25 cellular contexts compared by ENCODE assay signal in genomic region chr9:1947438-1947837, GRCh38.
DNase-seq lines count a peak whose midpoint lies in the region; ATAC-seq, FAIRE-seq and TF ChIP-seq lines count a peak whose summit lies in the region.
"Had no signal": no experiment of that assay in that cellular context is flagged by ENCODE, and none has a peak within 500 bp of the region (broad histone marks: within the 10 kb centered on the region; RNA-seq: fewer than 3 reads in every experiment).

No MANE protein-coding gene starts in this region.

- no peak overlapping the region for H3K4me3 ChIP-seq in GM12878
- H3K4me3 ChIP-seq: A549; BLaER1 treated with 17β-estradiol and CSF1 and Interleukin-3, amounts not matched to agents 10 nM and 100 nM; GM23248 had no signal

- H3K4me1 Mint-ChIP-seq in activated CD8-positive, alpha-beta memory T cell treated with anti-CD3 and anti-CD28 coated beads, Interleukin-2, amount 10 ng/mL, durations not matched to agents 7 days and 5 days: no peaks in the 10 kb centered on the region
- H3K4me1 Mint-ChIP-seq: CD14-positive monocyte; CD8-positive, alpha-beta memory T cell had no signal

- CTCF ChIA-PET in GM12878 (lab: Yijun Ruan, JAX): interaction anchor here (0.7 to 1.5 kb wide), 5 partner anchors 11 to 220 kb away, joined by 3 to 4 read pairs (median 3); no protein-coding TSS in a partner anchor
- CTCF ChIA-PET in activated CD8-positive, alpha-beta memory T cell treated with anti-CD3 and anti-CD28 coated beads, Interleukin-2, amount 10 ng/mL, durations not matched to agents 7 days and 5 days (lab: Charles Lee): interaction anchor here (2.0 kb wide), 1 partner anchor 11 kb away, joined by 5 read pairs; no protein-coding TSS in a partner anchor

- no peaks in the 10 kb centered on the region for H3K4me1 ChIP-seq in GM12878 (ENCODE audit: control insufficient read depth, insufficient read depth, low read length)
- H3K4me1 ChIP-seq: A549; BE2C; BLaER1 treated with 17β-estradiol and CSF1 and Interleukin-3, amounts not matched to agents 10 nM and 100 nM had no signal

- SMC1A ChIA-PET in GM12878 (lab: Charles Lee; ENCODE audit: uncharacterized antibody, unreplicated experiment): interaction anchor here (1.0 to 3.0 kb wide), 8 partner anchors 11 to 268 kb away, joined by 3 to 17 read pairs (median 4); partner anchors contain the start of gene SMARCA2

- in situ Hi-C loops in GM12878 (cut with MboI): no loop called here

- peaks cover 2% of the 10 kb centered on the region; the same call in 1 of the 3 replicates for H3K9me3 ChIP-seq in GM12878 (replicated peaks; ENCODE audit: control insufficient read depth, insufficient read depth, low read length)
- H3K9me3 ChIP-seq: A549; BE2C; BLaER1 treated with 17β-estradiol and CSF1 and Interleukin-3, amounts not matched to agents 10 nM and 100 nM had no signal

- TF ChIP-seq RAD21 in GM12878 (IDR thresholded peaks at IDR 0.05; ENCODE audit: insufficient read depth, low read depth, low read length): no peak

- FAIRE-seq in GM12878 (lab: Jason Lieb, UNC) (no peak), islet of Langerhans (lab: Jason Lieb, UNC) (peak; percentile 61)
- FAIRE-seq: A549, D721Med, H1 had no signal

- POLR2A ChIA-PET in GM12878 (lab: Charles Lee): interaction anchor here (0.7 kb wide), 1 partner anchor 208 kb away, joined by 6 read pairs; no protein-coding TSS in a partner anchor

- no peaks in the 10 kb centered on the region for H3K79me2 ChIP-seq in GM12878 (ENCODE audit: control insufficient read depth, insufficient read depth, low read length)

- RAD21 ChIA-PET in GM12878 (lab: Charles Lee; ENCODE audit: unreplicated experiment): interaction anchor here (1.0 kb wide), 1 partner anchor 108 kb away, joined by 3 read pairs; no protein-coding TSS in a partner anchor

- no peak for TF ChIP-seq CTCF in GM12878 (IDR thresholded peaks at IDR 0.05 in 2 of 3, conservative IDR thresholded peaks at IDR 0.05 in 1 of 3; ENCODE audit: control insufficient read depth in 2 of 3, extremely low read depth in 1 of 3, insufficient read depth in 1 of 3, low read depth in 3 of 3, low read length in 3 of 3)

- peak; percentile 50 for ATAC-seq in GM18511 (IDR thresholded peaks at IDR 0.05; ENCODE audit: unreplicated experiment)
- ATAC-seq in GM12878: peak; percentile 42
- ATAC-seq in GM21526 (IDR thresholded peaks at IDR 0.05; ENCODE audit: low FRiP score, unreplicated experiment): no peak
- no peak for ATAC-seq in activated CD8-positive, alpha-beta memory T cell treated with anti-CD3 and anti-CD28 coated beads, Interleukin-2, amount 10 ng/mL, durations not matched to agents 7 days and 5 days
- ATAC-seq: A549, HCT116 had no signal

- TF ChIP-seq POLR2A in GM12878 (IDR thresholded peaks at IDR 0.05; ENCODE audit: low read depth, low read length): no peak

- no peaks in the 10 kb centered on the region for H3K9me3 Mint-ChIP-seq in activated CD8-positive, alpha-beta memory T cell treated with anti-CD3 and anti-CD28 coated beads, Interleukin-2, amount 10 ng/mL, durations not matched to agents 7 days and 5 days (ENCODE audit: low read depth)
- H3K9me3 Mint-ChIP-seq: CD14-positive monocyte; CD4-positive, alpha-beta T cell; CD8-positive, alpha-beta memory T cell; H9 had no signal

- H3K36me3 ChIP-seq in GM12878 (ENCODE audit: control insufficient read depth in 2 of 2, insufficient read depth in 2 of 2, low read length in 1 of 2): no peaks in the 10 kb centered on the region
- H3K36me3 ChIP-seq: BE2C; BLaER1 treated with 17β-estradiol and CSF1 and Interleukin-3, amounts not matched to agents 10 nM and 100 nM had no signal

- TF ChIP-seq EP300 in GM12878 (IDR thresholded peaks at IDR 0.05; ENCODE audit: borderline replicate concordance in 1 of 2, control insufficient read depth in 1 of 2, low read depth in 2 of 2, low read length in 2 of 2): no peak

- H3K27ac Mint-ChIP-seq in activated CD8-positive, alpha-beta memory T cell treated with anti-CD3 and anti-CD28 coated beads, Interleukin-2, amount 10 ng/mL, durations not matched to agents 7 days and 5 days: no peak overlapping the region
- H3K27ac Mint-ChIP-seq: CD4-positive, alpha-beta T cell; CD8-positive, alpha-beta memory T cell; H9 had no signal

- no peaks in the 10 kb centered on the region for H3K27me3 ChIP-seq in GM12878 (replicated peaks in 1 of 2; ENCODE audit: control insufficient read depth in 2 of 2, insufficient read depth in 2 of 2, low read length in 1 of 2)
- H3K27me3 ChIP-seq: BE2C; BLaER1 treated with 17β-estradiol and CSF1 and Interleukin-3, amounts not matched to agents 10 nM and 100 nM had no signal

- no peaks in the 10 kb centered on the region for H3K36me3 Mint-ChIP-seq in activated CD8-positive, alpha-beta memory T cell treated with anti-CD3 and anti-CD28 coated beads, Interleukin-2, amount 10 ng/mL, durations not matched to agents 7 days and 5 days
- H3K36me3 Mint-ChIP-seq: CD14-positive monocyte; CD8-positive, alpha-beta memory T cell had no signal

- intact Hi-C loops in GM12878 (cut with micrococcal nuclease; ENCODE audit: unreplicated experiment): no loop called here

- no peak overlapping the region for H3K4me2 ChIP-seq in GM12878 (ENCODE audit: control insufficient read depth, insufficient read depth)
- H3K4me2 ChIP-seq: A549; BLaER1 treated with 17β-estradiol and CSF1 and Interleukin-3, amounts not matched to agents 10 nM and 100 nM had no signal

- no peak overlapping the region for H3K27ac ChIP-seq in GM12878 (ENCODE audit: control insufficient read depth, insufficient read depth)
- H3K27ac ChIP-seq: A549; BLaER1 treated with 17β-estradiol and CSF1 and Interleukin-3, amounts not matched to agents 10 nM and 100 nM; GM23248 had no signal

- H3K4me3 Mint-ChIP-seq in activated CD8-positive, alpha-beta memory T cell treated with anti-CD3 and anti-CD28 coated beads, Interleukin-2, amount 10 ng/mL, durations not matched to agents 7 days and 5 days: no peak overlapping the region
- H3K4me3 Mint-ChIP-seq: CD14-positive monocyte; CD4-positive, alpha-beta T cell; CD8-positive, alpha-beta memory T cell; H9 had no signal

- peaks cover 14% of the 10 kb centered on the region for H3K27me3 Mint-ChIP-seq in activated CD8-positive, alpha-beta memory T cell treated with anti-CD3 and anti-CD28 coated beads, Interleukin-2, amount 10 ng/mL, durations not matched to agents 7 days and 5 days
- H3K27me3 Mint-ChIP-seq: CD4-positive, alpha-beta T cell; CD8-positive, alpha-beta memory T cell had no signal

- DNase-seq in GM12878 (ENCODE audit: low read depth, low spot score): no peak
- DNase-seq in amygdala (lab: John Stamatoyannopoulos, UW): no peak
- DNase-seq in SW 1271 (lab: John Stamatoyannopoulos, UW): no peak
- no peak for DNase-seq in activated CD8-positive, alpha-beta memory T cell treated with anti-CD3 and anti-CD28 coated beads, Interleukin-2, amount 10 ng/mL, durations not matched to agents 7 days and 5 days
- DNase-seq: 8988T; ACHN; AML-193; BE2C; CD4-positive, alpha-beta T cell; CD8-positive, alpha-beta memory T cell; DMS 273 treated with DMSO at 0.1 percent for 48 hours; DMS53; DMS79 treated with DMSO at 0.1 percent for 48 hours; GF-D8; GM23248; H9 had no signal

- H4K20me1 ChIP-seq in GM12878 (ENCODE audit: control insufficient read depth, insufficient read depth): no peaks in the 10 kb centered on the region
- H4K20me1 ChIP-seq: BLaER1 treated with 17β-estradiol and CSF1 and Interleukin-3, amounts not matched to agents 10 nM and 100 nM had no signal

- no peak overlapping the region for H3K9ac ChIP-seq in GM12878 (ENCODE audit: control insufficient read depth, insufficient read depth, low read length)
- H3K9ac ChIP-seq: BLaER1 treated with 17β-estradiol and CSF1 and Interleukin-3, amounts not matched to agents 10 nM and 100 nM; GM23248 had no signal

- no peak overlapping the region for H2AFZ ChIP-seq in GM12878 (ENCODE audit: control insufficient read depth, low read depth, low read length)
- H2AFZ ChIP-seq: GM23248 had no signal

- no TSS peak for BruUV-seq in GM12878 (replicated peaks; lab: Mats Ljungman, UMichigan)

- WGBS in GM12878 (ENCODE audit: insufficient coverage, insufficient replicate concordance, low lambda C conversion rate, missing lambda C conversion rate): 75% methylated on average over 4 of the region's 4 CpGs

TF ChIP-seq in GM12878, 131 proteins besides CTCF, POLR2A, EP300 and RAD21:
- peak; percentile 78 for TF ChIP-seq PKNOX1 (IDR thresholded peaks at IDR 0.05)
- no peak for TF ChIP-seq CREM (IDR thresholded peaks at IDR 0.05; ENCODE audit: low read depth)

Comparison
In these comparisons a context has a peak if more than half of its experiments do, and no peak if none do; other contexts are left out.
1. ATAC-seq: peak in GM18511 (single experiment) and GM12878 (single experiment); none in GM21526 (single experiment) and activated CD8-positive, alpha-beta memory T cell treated with anti-CD3 and anti-CD28 coated beads, Interleukin-2, amount 10 ng/mL, durations not matched to agents 7 days and 5 days (single experiment).